Comparison of ENCODE assay signal across 1 cellular context in the genomic region with DNA sequence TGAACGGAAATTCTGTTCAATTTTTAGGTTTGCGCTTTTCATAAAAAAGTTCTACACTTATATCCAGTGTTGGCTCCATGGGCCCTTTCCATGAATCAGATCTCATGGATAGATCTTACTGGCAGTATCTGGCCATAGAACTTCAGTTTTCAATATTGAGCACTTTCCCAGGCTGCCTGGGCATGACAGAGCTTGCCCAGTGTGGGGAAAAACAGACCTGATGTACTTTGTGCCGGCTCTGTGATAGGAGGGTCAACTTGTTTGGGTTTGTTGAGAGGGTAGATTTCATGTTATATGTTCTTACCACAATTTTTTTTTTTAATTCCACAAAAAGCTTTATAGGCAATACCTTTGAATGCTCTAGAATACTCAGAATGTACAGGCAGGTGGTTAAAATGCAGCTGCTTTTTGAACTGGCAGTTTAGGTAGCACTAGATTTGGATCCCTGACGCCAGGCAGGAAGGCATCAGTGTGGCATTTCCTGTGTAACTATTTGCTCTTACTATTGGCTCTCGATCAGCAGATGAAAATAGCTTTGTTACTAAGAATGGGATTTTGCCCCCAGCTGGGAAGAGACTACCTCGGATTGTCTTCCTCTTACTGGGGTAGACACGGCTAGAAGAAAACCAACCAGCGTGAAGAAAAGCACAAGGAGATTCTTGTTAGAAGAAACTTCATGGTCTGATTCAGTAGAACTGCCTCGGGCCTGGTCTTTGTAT.
A peak's percentile ranks its signal among the peaks of the same experiment; 100 is the strongest.
TF ChIP-seq lines count a peak whose summit lies in the region.

No MANE protein-coding gene starts in this region.

TF ChIP-seq in GM12878, 131 proteins besides CTCF, POLR2A, EP300 and RAD21 (continued from another document and continues in another):
- TF ChIP-seq, protein P1, sequence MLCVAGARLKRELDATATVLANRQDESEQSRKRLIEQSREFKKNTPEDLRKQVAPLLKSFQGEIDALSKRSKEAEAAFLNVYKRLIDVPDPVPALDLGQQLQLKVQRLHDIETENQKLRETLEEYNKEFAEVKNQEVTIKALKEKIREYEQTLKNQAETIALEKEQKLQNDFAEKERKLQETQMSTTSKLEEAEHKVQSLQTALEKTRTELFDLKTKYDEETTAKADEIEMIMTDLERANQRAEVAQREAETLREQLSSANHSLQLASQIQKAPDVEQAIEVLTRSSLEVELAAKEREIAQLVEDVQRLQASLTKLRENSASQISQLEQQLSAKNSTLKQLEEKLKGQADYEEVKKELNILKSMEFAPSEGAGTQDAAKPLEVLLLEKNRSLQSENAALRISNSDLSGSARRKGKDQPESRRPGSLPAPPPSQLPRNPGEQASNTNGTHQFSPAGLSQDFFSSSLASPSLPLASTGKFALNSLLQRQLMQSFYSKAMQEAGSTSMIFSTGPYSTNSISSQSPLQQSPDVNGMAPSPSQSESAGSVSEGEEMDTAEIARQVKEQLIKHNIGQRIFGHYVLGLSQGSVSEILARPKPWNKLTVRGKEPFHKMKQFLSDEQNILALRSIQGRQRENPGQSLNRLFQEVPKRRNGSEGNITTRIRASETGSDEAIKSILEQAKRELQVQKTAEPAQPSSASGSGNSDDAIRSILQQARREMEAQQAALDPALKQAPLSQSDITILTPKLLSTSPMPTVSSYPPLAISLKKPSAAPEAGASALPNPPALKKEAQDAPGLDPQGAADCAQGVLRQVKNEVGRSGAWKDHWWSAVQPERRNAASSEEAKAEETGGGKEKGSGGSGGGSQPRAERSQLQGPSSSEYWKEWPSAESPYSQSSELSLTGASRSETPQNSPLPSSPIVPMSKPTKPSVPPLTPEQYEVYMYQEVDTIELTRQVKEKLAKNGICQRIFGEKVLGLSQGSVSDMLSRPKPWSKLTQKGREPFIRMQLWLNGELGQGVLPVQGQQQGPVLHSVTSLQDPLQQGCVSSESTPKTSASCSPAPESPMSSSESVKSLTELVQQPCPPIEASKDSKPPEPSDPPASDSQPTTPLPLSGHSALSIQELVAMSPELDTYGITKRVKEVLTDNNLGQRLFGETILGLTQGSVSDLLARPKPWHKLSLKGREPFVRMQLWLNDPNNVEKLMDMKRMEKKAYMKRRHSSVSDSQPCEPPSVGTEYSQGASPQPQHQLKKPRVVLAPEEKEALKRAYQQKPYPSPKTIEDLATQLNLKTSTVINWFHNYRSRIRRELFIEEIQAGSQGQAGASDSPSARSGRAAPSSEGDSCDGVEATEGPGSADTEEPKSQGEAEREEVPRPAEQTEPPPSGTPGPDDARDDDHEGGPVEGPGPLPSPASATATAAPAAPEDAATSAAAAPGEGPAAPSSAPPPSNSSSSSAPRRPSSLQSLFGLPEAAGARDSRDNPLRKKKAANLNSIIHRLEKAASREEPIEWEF (IDR thresholded peaks at IDR 0.05; ENCODE audit: insufficient replicate concordance, low read depth, low read length): no peak
- TF ChIP-seq, protein P2, sequence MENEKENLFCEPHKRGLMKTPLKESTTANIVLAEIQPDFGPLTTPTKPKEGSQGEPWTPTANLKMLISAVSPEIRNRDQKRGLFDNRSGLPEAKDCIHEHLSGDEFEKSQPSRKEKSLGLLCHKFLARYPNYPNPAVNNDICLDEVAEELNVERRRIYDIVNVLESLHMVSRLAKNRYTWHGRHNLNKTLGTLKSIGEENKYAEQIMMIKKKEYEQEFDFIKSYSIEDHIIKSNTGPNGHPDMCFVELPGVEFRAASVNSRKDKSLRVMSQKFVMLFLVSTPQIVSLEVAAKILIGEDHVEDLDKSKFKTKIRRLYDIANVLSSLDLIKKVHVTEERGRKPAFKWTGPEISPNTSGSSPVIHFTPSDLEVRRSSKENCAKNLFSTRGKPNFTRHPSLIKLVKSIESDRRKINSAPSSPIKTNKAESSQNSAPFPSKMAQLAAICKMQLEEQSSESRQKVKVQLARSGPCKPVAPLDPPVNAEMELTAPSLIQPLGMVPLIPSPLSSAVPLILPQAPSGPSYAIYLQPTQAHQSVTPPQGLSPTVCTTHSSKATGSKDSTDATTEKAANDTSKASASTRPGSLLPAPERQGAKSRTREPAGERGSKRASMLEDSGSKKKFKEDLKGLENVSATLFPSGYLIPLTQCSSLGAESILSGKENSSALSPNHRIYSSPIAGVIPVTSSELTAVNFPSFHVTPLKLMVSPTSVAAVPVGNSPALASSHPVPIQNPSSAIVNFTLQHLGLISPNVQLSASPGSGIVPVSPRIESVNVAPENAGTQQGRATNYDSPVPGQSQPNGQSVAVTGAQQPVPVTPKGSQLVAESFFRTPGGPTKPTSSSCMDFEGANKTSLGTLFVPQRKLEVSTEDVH (IDR thresholded peaks at IDR 0.05; ENCODE audit: low read depth, partially characterized antibody): no peak
- TF ChIP-seq, protein P3, sequence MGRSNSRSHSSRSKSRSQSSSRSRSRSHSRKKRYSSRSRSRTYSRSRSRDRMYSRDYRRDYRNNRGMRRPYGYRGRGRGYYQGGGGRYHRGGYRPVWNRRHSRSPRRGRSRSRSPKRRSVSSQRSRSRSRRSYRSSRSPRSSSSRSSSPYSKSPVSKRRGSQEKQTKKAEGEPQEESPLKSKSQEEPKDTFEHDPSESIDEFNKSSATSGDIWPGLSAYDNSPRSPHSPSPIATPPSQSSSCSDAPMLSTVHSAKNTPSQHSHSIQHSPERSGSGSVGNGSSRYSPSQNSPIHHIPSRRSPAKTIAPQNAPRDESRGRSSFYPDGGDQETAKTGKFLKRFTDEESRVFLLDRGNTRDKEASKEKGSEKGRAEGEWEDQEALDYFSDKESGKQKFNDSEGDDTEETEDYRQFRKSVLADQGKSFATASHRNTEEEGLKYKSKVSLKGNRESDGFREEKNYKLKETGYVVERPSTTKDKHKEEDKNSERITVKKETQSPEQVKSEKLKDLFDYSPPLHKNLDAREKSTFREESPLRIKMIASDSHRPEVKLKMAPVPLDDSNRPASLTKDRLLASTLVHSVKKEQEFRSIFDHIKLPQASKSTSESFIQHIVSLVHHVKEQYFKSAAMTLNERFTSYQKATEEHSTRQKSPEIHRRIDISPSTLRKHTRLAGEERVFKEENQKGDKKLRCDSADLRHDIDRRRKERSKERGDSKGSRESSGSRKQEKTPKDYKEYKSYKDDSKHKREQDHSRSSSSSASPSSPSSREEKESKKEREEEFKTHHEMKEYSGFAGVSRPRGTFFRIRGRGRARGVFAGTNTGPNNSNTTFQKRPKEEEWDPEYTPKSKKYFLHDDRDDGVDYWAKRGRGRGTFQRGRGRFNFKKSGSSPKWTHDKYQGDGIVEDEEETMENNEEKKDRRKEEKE (IDR thresholded peaks at IDR 0.05): no peak
- no peak for TF ChIP-seq SREBF1 (IDR thresholded peaks at IDR 0.05; ENCODE audit: low read length)
- 0 out of 2 replicates have a peak, but pooled peaks have one; percentile 34 for TF ChIP-seq GABPA (IDR thresholded peaks at IDR 0.05; ENCODE audit: low read depth)
- TF ChIP-seq ZBED1 (IDR thresholded peaks at IDR 0.05; ENCODE audit: borderline replicate concordance): no peak
- no peak for TF ChIP-seq EZH2 (IDR thresholded peaks at IDR 0.05; ENCODE audit: borderline replicate concordance, control insufficient read depth, low read depth, low read length)
- no peak for TF ChIP-seq TAF1 (IDR thresholded peaks at IDR 0.05; ENCODE audit: borderline replicate concordance, low read depth, low read length)
- TF ChIP-seq, protein P4, sequence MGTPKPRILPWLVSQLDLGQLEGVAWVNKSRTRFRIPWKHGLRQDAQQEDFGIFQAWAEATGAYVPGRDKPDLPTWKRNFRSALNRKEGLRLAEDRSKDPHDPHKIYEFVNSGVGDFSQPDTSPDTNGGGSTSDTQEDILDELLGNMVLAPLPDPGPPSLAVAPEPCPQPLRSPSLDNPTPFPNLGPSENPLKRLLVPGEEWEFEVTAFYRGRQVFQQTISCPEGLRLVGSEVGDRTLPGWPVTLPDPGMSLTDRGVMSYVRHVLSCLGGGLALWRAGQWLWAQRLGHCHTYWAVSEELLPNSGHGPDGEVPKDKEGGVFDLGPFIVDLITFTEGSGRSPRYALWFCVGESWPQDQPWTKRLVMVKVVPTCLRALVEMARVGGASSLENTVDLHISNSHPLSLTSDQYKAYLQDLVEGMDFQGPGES (IDR thresholded peaks at IDR 0.05): no peak
- TF ChIP-seq MEF2B (IDR thresholded peaks at IDR 0.05; ENCODE audit: partially characterized antibody, poor library complexity, severe bottlenecking): peak; percentile 28
- TF ChIP-seq, protein P5, sequence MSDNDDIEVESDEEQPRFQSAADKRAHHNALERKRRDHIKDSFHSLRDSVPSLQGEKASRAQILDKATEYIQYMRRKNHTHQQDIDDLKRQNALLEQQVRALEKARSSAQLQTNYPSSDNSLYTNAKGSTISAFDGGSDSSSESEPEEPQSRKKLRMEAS (IDR thresholded peaks at IDR 0.05; ENCODE audit: low read depth, low read length): no peak
- no peak for TF ChIP-seq POLR2AphosphoS5 (IDR thresholded peaks at IDR 0.05; ENCODE audit: low read length)
- TF ChIP-seq, protein P6, sequence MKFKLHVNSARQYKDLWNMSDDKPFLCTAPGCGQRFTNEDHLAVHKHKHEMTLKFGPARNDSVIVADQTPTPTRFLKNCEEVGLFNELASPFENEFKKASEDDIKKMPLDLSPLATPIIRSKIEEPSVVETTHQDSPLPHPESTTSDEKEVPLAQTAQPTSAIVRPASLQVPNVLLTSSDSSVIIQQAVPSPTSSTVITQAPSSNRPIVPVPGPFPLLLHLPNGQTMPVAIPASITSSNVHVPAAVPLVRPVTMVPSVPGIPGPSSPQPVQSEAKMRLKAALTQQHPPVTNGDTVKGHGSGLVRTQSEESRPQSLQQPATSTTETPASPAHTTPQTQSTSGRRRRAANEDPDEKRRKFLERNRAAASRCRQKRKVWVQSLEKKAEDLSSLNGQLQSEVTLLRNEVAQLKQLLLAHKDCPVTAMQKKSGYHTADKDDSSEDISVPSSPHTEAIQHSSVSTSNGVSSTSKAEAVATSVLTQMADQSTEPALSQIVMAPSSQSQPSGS (IDR thresholded peaks at IDR 0.05; ENCODE audit: low read length): peak; percentile 31; the same call in 1 of the 2 replicates
- no peak for TF ChIP-seq SMAD1 (IDR thresholded peaks at IDR 0.05; ENCODE audit: low read depth, partially characterized antibody)
- no peak for TF ChIP-seq SP1 (IDR thresholded peaks at IDR 0.05; ENCODE audit: low read depth, low read length)
- TF ChIP-seq, protein P7, sequence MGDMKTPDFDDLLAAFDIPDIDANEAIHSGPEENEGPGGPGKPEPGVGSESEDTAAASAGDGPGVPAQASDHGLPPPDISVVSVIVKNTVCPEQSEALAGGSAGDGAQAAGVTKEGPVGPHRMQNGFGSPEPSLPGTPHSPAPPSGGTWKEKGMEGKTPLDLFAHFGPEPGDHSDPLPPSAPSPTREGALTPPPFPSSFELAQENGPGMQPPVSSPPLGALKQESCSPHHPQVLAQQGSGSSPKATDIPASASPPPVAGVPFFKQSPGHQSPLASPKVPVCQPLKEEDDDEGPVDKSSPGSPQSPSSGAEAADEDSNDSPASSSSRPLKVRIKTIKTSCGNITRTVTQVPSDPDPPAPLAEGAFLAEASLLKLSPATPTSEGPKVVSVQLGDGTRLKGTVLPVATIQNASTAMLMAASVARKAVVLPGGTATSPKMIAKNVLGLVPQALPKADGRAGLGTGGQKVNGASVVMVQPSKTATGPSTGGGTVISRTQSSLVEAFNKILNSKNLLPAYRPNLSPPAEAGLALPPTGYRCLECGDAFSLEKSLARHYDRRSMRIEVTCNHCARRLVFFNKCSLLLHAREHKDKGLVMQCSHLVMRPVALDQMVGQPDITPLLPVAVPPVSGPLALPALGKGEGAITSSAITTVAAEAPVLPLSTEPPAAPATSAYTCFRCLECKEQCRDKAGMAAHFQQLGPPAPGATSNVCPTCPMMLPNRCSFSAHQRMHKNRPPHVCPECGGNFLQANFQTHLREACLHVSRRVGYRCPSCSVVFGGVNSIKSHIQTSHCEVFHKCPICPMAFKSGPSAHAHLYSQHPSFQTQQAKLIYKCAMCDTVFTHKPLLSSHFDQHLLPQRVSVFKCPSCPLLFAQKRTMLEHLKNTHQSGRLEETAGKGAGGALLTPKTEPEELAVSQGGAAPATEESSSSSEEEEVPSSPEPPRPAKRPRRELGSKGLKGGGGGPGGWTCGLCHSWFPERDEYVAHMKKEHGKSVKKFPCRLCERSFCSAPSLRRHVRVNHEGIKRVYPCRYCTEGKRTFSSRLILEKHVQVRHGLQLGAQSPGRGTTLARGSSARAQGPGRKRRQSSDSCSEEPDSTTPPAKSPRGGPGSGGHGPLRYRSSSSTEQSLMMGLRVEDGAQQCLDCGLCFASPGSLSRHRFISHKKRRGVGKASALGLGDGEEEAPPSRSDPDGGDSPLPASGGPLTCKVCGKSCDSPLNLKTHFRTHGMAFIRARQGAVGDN (IDR thresholded peaks at IDR 0.05): peak; percentile 62; the same call in 1 of the 2 replicates
- TF ChIP-seq POLR2AphosphoS2 (IDR thresholded peaks at IDR 0.05; ENCODE audit: low read depth, low read length): no peak
- no peak for TF ChIP-seq RB1 (IDR thresholded peaks at IDR 0.05; ENCODE audit: borderline replicate concordance)
- TF ChIP-seq BMI1 (IDR thresholded peaks at IDR 0.05; ENCODE audit: borderline replicate concordance): no peak
- TF ChIP-seq ASH2L (IDR thresholded peaks at IDR 0.05; ENCODE audit: borderline replicate concordance, low read depth): 0 out of 2 replicates have a peak, but pooled peaks have one; percentile 25
- TF ChIP-seq ATF7 (IDR thresholded peaks at IDR 0.05; ENCODE audit: low read depth): no peak
- peak; percentile 50 for TF ChIP-seq IKZF1 (conservative IDR thresholded peaks at IDR 0.05)
- no peak for TF ChIP-seq FOXM1 (IDR thresholded peaks at IDR 0.05; ENCODE audit: low read depth, low read length)
- 0 out of 2 replicates have a peak, but pooled peaks have one; percentile 25 for TF ChIP-seq DPF2 (IDR thresholded peaks at IDR 0.05)
- TF ChIP-seq, protein P8, sequence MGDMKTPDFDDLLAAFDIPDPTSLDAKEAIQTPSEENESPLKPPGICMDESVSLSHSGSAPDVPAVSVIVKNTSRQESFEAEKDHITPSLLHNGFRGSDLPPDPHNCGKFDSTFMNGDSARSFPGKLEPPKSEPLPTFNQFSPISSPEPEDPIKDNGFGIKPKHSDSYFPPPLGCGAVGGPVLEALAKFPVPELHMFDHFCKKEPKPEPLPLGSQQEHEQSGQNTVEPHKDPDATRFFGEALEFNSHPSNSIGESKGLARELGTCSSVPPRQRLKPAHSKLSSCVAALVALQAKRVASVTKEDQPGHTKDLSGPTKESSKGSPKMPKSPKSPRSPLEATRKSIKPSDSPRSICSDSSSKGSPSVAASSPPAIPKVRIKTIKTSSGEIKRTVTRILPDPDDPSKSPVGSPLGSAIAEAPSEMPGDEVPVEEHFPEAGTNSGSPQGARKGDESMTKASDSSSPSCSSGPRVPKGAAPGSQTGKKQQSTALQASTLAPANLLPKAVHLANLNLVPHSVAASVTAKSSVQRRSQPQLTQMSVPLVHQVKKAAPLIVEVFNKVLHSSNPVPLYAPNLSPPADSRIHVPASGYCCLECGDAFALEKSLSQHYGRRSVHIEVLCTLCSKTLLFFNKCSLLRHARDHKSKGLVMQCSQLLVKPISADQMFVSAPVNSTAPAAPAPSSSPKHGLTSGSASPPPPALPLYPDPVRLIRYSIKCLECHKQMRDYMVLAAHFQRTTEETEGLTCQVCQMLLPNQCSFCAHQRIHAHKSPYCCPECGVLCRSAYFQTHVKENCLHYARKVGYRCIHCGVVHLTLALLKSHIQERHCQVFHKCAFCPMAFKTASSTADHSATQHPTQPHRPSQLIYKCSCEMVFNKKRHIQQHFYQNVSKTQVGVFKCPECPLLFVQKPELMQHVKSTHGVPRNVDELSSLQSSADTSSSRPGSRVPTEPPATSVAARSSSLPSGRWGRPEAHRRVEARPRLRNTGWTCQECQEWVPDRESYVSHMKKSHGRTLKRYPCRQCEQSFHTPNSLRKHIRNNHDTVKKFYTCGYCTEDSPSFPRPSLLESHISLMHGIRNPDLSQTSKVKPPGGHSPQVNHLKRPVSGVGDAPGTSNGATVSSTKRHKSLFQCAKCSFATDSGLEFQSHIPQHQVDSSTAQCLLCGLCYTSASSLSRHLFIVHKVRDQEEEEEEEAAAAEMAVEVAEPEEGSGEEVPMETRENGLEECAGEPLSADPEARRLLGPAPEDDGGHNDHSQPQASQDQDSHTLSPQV (IDR thresholded peaks at IDR 0.05): no peak
- 0 out of 2 replicates have a peak, but pooled peaks have one; percentile 11 for TF ChIP-seq BCL11A (IDR thresholded peaks at IDR 0.05; ENCODE audit: low read depth, low read length)
- TF ChIP-seq CBX5 (IDR thresholded peaks at IDR 0.05; ENCODE audit: low read depth): no peak
- peak; percentile 41 to 60; a peak in 3 of 4 replicates for TF ChIP-seq IKZF2 (IDR thresholded peaks at IDR 0.05)
